Comparison of ENCODE assay signal across 17 cellular contexts in genomic region chr2:221747289-221747972, GRCh38.
DNase-seq lines count a peak whose midpoint lies in the region; ATAC-seq, FAIRE-seq and TF ChIP-seq lines count a peak whose summit lies in the region.
"Had no signal": no experiment of that assay in that cellular context is flagged by ENCODE, and none has a peak within 500 bp of the region (broad histone marks: within the 10 kb centered on the region; RNA-seq: fewer than 3 reads in every experiment).

No MANE protein-coding gene starts in this region.

- peaks cover 2% of the 10 kb centered on the region for H3K9me3 ChIP-seq in right cardiac atrium (ENCODE audit: control insufficient read depth, low read length)
- H3K9me3 ChIP-seq in HAP-1 = no peaks in the 10 kb centered on the region; the same call in 1 of the 2 replicates
- H3K9me3 ChIP-seq: body of pancreas, gastrocnemius medialis, mucosa of descending colon had no signal

- no peaks in the 10 kb centered on the region for H3K4me1 Mint-ChIP-seq in type B pancreatic cell (ENCODE audit: unreplicated experiment)
- no peaks in the 10 kb centered on the region for H3K4me1 Mint-ChIP-seq in activated CD8-positive, alpha-beta T cell treated with anti-CD3 and anti-CD28 coated beads for 36 hours (ENCODE audit: low read depth)
- H3K4me1 Mint-ChIP-seq: B cell had no signal

- intact Hi-C loops in right cardiac atrium (cut with DNase I) = no loop called here
- intact Hi-C loops in activated CD8-positive, alpha-beta T cell treated with anti-CD3 and anti-CD28 coated beads for 36 hours (cut with micrococcal nuclease) = no loop called here

- POLR2A ChIA-PET in activated CD8-positive, alpha-beta T cell treated with anti-CD3 and anti-CD28 coated beads for 36 hours (lab: Charles Lee) = no interaction called here

- H3K27me3 Mint-ChIP-seq in type B pancreatic cell = no peaks in the 10 kb centered on the region
- no peaks in the 10 kb centered on the region for H3K27me3 Mint-ChIP-seq in activated CD8-positive, alpha-beta T cell treated with anti-CD3 and anti-CD28 coated beads for 36 hours
- H3K27me3 Mint-ChIP-seq: B cell had no signal

- peak; percentile 64 for ATAC-seq in GM19035 (IDR thresholded peaks at IDR 0.05; ENCODE audit: unreplicated experiment)
- ATAC-seq in HG02642 (IDR thresholded peaks at IDR 0.05; ENCODE audit: poor library complexity, unreplicated experiment) = peak; percentile 87
- ATAC-seq in HG03354 (IDR thresholded peaks at IDR 0.05; ENCODE audit: poor library complexity, severe bottlenecking, unreplicated experiment) = peak; percentile 82
- ATAC-seq in right cardiac atrium = no peak
- no peak for ATAC-seq in activated CD8-positive, alpha-beta T cell treated with anti-CD3 and anti-CD28 coated beads for 36 hours
- ATAC-seq: body of pancreas, gastrocnemius medialis, mucosa of descending colon had no signal

- FAIRE-seq in GM12891 (lab: Jason Lieb, UNC) = no peak
- FAIRE-seq: islet of Langerhans had no signal

- no peaks in the 10 kb centered on the region for H3K36me3 ChIP-seq in HAP-1 (replicated peaks)
- H3K36me3 ChIP-seq: gastrocnemius medialis had no signal

- CTCF ChIA-PET in activated CD8-positive, alpha-beta T cell treated with anti-CD3 and anti-CD28 coated beads for 36 hours (lab: Charles Lee) = no interaction called here

- WGBS in right cardiac atrium = 85% methylated on average over 3 of the region's 3 CpGs

- H3K9me3 Mint-ChIP-seq in type B pancreatic cell = no peaks in the 10 kb centered on the region
- peaks cover 2% of the 10 kb centered on the region for H3K9me3 Mint-ChIP-seq in activated CD8-positive, alpha-beta T cell treated with anti-CD3 and anti-CD28 coated beads for 36 hours

- H3K4me3 Mint-ChIP-seq in type B pancreatic cell = no peak overlapping the region
- H3K4me3 Mint-ChIP-seq in activated CD8-positive, alpha-beta T cell treated with anti-CD3 and anti-CD28 coated beads for 36 hours = no peak overlapping the region
- H3K4me3 Mint-ChIP-seq: B cell had no signal

- no peak for TF ChIP-seq POLR2A in GM12891 (IDR thresholded peaks at IDR 0.05; ENCODE audit: low read depth, low read length)

- no peak overlapping the region for H3K27ac Mint-ChIP-seq in type B pancreatic cell
- H3K27ac Mint-ChIP-seq in activated CD8-positive, alpha-beta T cell treated with anti-CD3 and anti-CD28 coated beads for 36 hours = no peak overlapping the region
- H3K27ac Mint-ChIP-seq: B cell had no signal

- no peak overlapping the region for H3K27ac ChIP-seq in right cardiac atrium (ENCODE audit: low read length)
- H3K27ac ChIP-seq: body of pancreas, gastrocnemius medialis had no signal

- H3K4me3 ChIP-seq in right cardiac atrium (ENCODE audit: low read length) (no peak overlapping the region), HAP-1 (no peak overlapping the region)
- H3K4me3 ChIP-seq: body of pancreas, gastrocnemius medialis, mucosa of descending colon had no signal

- no peaks in the 10 kb centered on the region for H3K27me3 ChIP-seq in right cardiac atrium (ENCODE audit: control insufficient read depth, insufficient read depth)
- no peaks in the 10 kb centered on the region for H3K27me3 ChIP-seq in HAP-1 (ENCODE audit: low read depth)
- H3K27me3 ChIP-seq: body of pancreas, gastrocnemius medialis had no signal

- H3K4me1 ChIP-seq in right cardiac atrium (ENCODE audit: control insufficient read depth, insufficient read depth, low read length) = no peaks in the 10 kb centered on the region
- peaks cover under 1% of the 10 kb centered on the region for H3K4me1 ChIP-seq in HAP-1
- H3K4me1 ChIP-seq: body of pancreas, gastrocnemius medialis had no signal

- no peak for TF ChIP-seq CTCF in type B pancreatic cell (conservative IDR thresholded peaks at IDR 0.05)
- TF ChIP-seq CTCF in activated CD8-positive, alpha-beta T cell treated with anti-CD3 and anti-CD28 coated beads for 36 hours (IDR thresholded peaks at IDR 0.05) = no peak

- DNase-seq in GM12891 (ENCODE audit: insufficient read length, low spot score) (no peak), type B pancreatic cell (ENCODE audit: extremely low spot score, unreplicated experiment) (no peak), right cardiac atrium (no peak), HAP-1 (ENCODE audit: low spot score in 2 of 2) (no peak)
- DNase-seq in activated CD8-positive, alpha-beta T cell treated with anti-CD3 and anti-CD28 coated beads for 36 hours = no peak
- DNase-seq: body of pancreas; effector CD8-positive, alpha-beta T cell; gastrocnemius medialis; KBM-7; mucosa of descending colon; NCI-H1694 treated with DMSO at 0.1 percent for 48 hours; NCI-H774 had no signal

- H3K36me3 Mint-ChIP-seq in type B pancreatic cell = no peaks in the 10 kb centered on the region
- H3K36me3 Mint-ChIP-seq in activated CD8-positive, alpha-beta T cell treated with anti-CD3 and anti-CD28 coated beads for 36 hours (ENCODE audit: low read depth) = no peaks in the 10 kb centered on the region

- in situ Hi-C loops in HAP-1 (cut with MboI; ENCODE audit: low sequenced_read_pairs) = no loop called here

TF ChIP-seq in GM12891, 5 proteins besides CTCF, POLR2A, EP300 and RAD21:
- no peak for TF ChIP-seq PAX5 (IDR thresholded peaks at IDR 0.05; ENCODE audit: insufficient read depth, low read length, severe bottlenecking)
- TF ChIP-seq SPI1 (IDR thresholded peaks at IDR 0.05; ENCODE audit: low read depth, low read length) = peak; percentile 21; the same call in 1 of the 2 replicates

Comparison
In these comparisons a context has a peak if more than half of its experiments do, and no peak if none do; other contexts are left out.
1. ATAC-seq: peak in GM19035 (single experiment), HG02642 (single experiment) and HG03354 (single experiment); none in right cardiac atrium (0 of 2) and activated CD8-positive, alpha-beta T cell treated with anti-CD3 and anti-CD28 coated beads for 36 hours (single experiment).